ENCODE assay signal across 1 cellular context in the genomic region with DNA sequence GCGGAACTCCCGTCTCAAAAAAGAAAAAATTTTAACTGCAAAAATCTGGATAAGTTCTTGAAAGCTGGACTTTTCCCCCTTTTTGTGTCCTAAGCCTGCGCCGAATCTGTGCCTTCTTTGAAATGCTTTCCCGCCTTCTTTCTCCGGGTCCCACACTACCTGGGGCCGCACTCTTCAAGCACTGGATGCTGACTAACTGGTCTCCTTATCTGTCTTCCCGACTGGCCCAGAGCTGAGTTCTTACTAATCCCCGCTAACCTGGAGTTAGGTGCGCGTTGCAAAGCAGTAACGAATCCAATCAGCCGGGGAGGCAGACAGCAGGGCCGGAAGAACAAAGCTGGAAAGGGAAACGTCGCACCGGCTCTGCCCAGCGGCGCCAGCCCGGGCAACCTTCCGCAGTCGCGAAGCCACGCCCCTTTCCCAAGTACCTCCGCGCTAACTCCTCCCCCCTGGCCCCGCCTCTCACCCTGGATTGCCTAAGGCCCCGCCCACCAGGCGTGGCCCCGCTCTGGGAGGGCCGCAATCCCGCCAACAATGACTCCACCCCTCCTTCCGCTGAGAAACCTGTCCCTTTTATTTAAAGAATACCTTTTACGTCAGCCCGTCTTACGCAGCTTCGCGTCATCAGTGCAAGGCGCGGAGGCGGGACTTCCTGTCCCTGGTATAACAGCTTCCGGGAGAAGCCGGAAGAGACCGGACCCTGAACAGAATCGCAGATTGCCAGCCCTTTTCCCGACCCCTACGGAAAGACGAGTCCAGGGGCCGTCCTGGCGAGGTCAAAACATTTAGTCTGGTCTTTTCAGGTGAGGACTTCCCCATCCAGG.
TF ChIP-seq lines count a peak whose summit lies in the region.

A gene (plus strand): TSS at position 666 of the 824 bp plus-strand sequence. CDS start 737 bp downstream, outside the sequence.

TF ChIP-seq in HEK293, 187 proteins besides CTCF, POLR2A, EP300 and RAD21 (continued from another document and continues in another):
- TF ChIP-seq, protein P1, sequence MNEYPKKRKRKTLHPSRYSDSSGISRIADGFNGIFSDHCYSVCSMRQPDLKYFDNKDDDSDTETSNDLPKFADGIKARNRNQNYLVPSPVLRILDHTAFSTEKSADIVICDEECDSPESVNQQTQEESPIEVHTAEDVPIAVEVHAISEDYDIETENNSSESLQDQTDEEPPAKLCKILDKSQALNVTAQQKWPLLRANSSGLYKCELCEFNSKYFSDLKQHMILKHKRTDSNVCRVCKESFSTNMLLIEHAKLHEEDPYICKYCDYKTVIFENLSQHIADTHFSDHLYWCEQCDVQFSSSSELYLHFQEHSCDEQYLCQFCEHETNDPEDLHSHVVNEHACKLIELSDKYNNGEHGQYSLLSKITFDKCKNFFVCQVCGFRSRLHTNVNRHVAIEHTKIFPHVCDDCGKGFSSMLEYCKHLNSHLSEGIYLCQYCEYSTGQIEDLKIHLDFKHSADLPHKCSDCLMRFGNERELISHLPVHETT (tag by site-specific recombination; IDR thresholded peaks at IDR 0.05): peak; percentile 71; the same call in 1 of the 2 replicates
- TF ChIP-seq SP7 (tag by site-specific recombination; IDR thresholded peaks at IDR 0.05) (peak; percentile 54), ZNF501 (tag by site-specific recombination; IDR thresholded peaks at IDR 0.05) (peak; percentile 79; the same call in 1 of the 2 replicates), ZNF654 (tag by site-specific recombination; IDR thresholded peaks at IDR 0.05; ENCODE audit: low read depth) (no peak), ZNF155 (tag by site-specific recombination; IDR thresholded peaks at IDR 0.05) (no peak), KLF10 (tag by site-specific recombination; IDR thresholded peaks at IDR 0.05) (peak; percentile 67; the same call in 1 of the 2 replicates), SP3 (tag by site-specific recombination; IDR thresholded peaks at IDR 0.05) (peak; percentile 99), KLF8 (tag by site-specific recombination; IDR thresholded peaks at IDR 0.05) (peak; percentile 95), ZNF76 (tag by site-specific recombination; IDR thresholded peaks at IDR 0.05; ENCODE audit: borderline replicate concordance, low read depth) (peak; percentile 67), ZFP37 (tag by site-specific recombination; IDR thresholded peaks at IDR 0.05) (peak; percentile 65; the same call in 1 of the 2 replicates), ZNF600 (tag by site-specific recombination; IDR thresholded peaks at IDR 0.05) (peak; percentile 91), ZNF211 (tag by site-specific recombination; IDR thresholded peaks at IDR 0.05; ENCODE audit: low read depth) (no peak), ZNF341 (tag by site-specific recombination; IDR thresholded peaks at IDR 0.05; ENCODE audit: low read depth) (peak; percentile 55; the same call in 1 of the 2 replicates), ZNF248 (tag by site-specific recombination; IDR thresholded peaks at IDR 0.05) (no peak), ZNF423 (tag by site-specific recombination; IDR thresholded peaks at IDR 0.05) (no peak), ZNF660 (tag by site-specific recombination; IDR thresholded peaks at IDR 0.05) (0 out of 2 replicates have a peak, but pooled peaks have one; percentile 5), ZNF629 (tag by site-specific recombination; IDR thresholded peaks at IDR 0.05) (peak; percentile 100), ZNF747 (tag by site-specific recombination; IDR thresholded peaks at IDR 0.05) (no peak), ZNF626 (tag by site-specific recombination; IDR thresholded peaks at IDR 0.05) (no peak), ZFP69B (tag by site-specific recombination; IDR thresholded peaks at IDR 0.05) (peak; percentile 71), ZNF610 (tag by site-specific recombination; IDR thresholded peaks at IDR 0.05; ENCODE audit: borderline replicate concordance) (no peak), KLF9 (tag by site-specific recombination; IDR thresholded peaks at IDR 0.05; ENCODE audit: low read depth) (peak; percentile 89), ZNF677 (tag by site-specific recombination; IDR thresholded peaks at IDR 0.05) (no peak), ZNF157 (tag by site-specific recombination; IDR thresholded peaks at IDR 0.05) (no peak), ZNF776 (tag by site-specific recombination; IDR thresholded peaks at IDR 0.05; ENCODE audit: borderline replicate concordance) (no peak), ZNF266 (tag by site-specific recombination; IDR thresholded peaks at IDR 0.05; ENCODE audit: low read depth) (no peak), ZNF335 (tag by site-specific recombination; conservative IDR thresholded peaks at IDR 0.05) (peak; percentile 90), ZNF184 (tag by site-specific recombination; IDR thresholded peaks at IDR 0.05) (0 out of 2 replicates have a peak, but pooled peaks have one; percentile 5), ZNF416 (tag by site-specific recombination; IDR thresholded peaks at IDR 0.05) (no peak), ZBTB17 (tag by site-specific recombination; IDR thresholded peaks at IDR 0.05) (peak; percentile 72), KLF1 (tag by site-specific recombination; IDR thresholded peaks at IDR 0.05) (peak; percentile 67), ZBTB21 (tag by site-specific recombination; IDR thresholded peaks at IDR 0.05) (peak; percentile 100), ZNF571 (tag by site-specific recombination; IDR thresholded peaks at IDR 0.05) (no peak), EGR2 (tag by site-specific recombination; IDR thresholded peaks at IDR 0.05; ENCODE audit: low read depth) (no peak), ZSCAN16 (tag by site-specific recombination; IDR thresholded peaks at IDR 0.05) (no peak), KLF7 (tag by site-specific recombination; IDR thresholded peaks at IDR 0.05; ENCODE audit: borderline replicate concordance) (0 out of 2 replicates have a peak, but pooled peaks have one; percentile 8), ZBTB48 (tag by site-specific recombination; IDR thresholded peaks at IDR 0.05) (no peak), HOXC10 (CRISPR knock-in tag; IDR thresholded peaks at IDR 0.05) (no peak)
- TF ChIP-seq, protein P2, sequence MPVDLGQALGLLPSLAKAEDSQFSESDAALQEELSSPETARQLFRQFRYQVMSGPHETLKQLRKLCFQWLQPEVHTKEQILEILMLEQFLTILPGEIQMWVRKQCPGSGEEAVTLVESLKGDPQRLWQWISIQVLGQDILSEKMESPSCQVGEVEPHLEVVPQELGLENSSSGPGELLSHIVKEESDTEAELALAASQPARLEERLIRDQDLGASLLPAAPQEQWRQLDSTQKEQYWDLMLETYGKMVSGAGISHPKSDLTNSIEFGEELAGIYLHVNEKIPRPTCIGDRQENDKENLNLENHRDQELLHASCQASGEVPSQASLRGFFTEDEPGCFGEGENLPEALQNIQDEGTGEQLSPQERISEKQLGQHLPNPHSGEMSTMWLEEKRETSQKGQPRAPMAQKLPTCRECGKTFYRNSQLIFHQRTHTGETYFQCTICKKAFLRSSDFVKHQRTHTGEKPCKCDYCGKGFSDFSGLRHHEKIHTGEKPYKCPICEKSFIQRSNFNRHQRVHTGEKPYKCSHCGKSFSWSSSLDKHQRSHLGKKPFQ (tag by site-specific recombination; IDR thresholded peaks at IDR 0.05): no peak
- TF ChIP-seq, protein P3, sequence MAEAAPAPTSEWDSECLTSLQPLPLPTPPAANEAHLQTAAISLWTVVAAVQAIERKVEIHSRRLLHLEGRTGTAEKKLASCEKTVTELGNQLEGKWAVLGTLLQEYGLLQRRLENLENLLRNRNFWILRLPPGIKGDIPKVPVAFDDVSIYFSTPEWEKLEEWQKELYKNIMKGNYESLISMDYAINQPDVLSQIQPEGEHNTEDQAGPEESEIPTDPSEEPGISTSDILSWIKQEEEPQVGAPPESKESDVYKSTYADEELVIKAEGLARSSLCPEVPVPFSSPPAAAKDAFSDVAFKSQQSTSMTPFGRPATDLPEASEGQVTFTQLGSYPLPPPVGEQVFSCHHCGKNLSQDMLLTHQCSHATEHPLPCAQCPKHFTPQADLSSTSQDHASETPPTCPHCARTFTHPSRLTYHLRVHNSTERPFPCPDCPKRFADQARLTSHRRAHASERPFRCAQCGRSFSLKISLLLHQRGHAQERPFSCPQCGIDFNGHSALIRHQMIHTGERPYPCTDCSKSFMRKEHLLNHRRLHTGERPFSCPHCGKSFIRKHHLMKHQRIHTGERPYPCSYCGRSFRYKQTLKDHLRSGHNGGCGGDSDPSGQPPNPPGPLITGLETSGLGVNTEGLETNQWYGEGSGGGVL (tag by site-specific recombination; IDR thresholded peaks at IDR 0.05): no peak
- TF ChIP-seq, protein P4, sequence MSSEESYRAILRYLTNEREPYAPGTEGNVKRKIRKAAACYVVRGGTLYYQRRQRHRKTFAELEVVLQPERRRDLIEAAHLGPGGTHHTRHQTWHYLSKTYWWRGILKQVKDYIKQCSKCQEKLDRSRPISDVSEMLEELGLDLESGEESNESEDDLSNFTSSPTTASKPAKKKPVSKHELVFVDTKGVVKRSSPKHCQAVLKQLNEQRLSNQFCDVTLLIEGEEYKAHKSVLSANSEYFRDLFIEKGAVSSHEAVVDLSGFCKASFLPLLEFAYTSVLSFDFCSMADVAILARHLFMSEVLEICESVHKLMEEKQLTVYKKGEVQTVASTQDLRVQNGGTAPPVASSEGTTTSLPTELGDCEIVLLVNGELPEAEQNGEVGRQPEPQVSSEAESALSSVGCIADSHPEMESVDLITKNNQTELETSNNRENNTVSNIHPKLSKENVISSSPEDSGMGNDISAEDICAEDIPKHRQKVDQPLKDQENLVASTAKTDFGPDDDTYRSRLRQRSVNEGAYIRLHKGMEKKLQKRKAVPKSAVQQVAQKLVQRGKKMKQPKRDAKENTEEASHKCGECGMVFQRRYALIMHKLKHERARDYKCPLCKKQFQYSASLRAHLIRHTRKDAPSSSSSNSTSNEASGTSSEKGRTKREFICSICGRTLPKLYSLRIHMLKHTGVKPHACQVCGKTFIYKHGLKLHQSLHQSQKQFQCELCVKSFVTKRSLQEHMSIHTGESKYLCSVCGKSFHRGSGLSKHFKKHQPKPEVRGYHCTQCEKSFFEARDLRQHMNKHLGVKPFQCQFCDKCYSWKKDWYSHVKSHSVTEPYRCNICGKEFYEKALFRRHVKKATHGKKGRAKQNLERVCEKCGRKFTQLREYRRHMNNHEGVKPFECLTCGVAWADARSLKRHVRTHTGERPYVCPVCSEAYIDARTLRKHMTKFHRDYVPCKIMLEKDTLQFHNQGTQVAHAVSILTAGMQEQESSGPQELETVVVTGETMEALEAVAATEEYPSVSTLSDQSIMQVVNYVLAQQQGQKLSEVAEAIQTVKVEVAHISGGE (tag by site-specific recombination; conservative IDR thresholded peaks at IDR 0.05; ENCODE audit: low read depth): peak; percentile 81
- TF ChIP-seq, protein P5, sequence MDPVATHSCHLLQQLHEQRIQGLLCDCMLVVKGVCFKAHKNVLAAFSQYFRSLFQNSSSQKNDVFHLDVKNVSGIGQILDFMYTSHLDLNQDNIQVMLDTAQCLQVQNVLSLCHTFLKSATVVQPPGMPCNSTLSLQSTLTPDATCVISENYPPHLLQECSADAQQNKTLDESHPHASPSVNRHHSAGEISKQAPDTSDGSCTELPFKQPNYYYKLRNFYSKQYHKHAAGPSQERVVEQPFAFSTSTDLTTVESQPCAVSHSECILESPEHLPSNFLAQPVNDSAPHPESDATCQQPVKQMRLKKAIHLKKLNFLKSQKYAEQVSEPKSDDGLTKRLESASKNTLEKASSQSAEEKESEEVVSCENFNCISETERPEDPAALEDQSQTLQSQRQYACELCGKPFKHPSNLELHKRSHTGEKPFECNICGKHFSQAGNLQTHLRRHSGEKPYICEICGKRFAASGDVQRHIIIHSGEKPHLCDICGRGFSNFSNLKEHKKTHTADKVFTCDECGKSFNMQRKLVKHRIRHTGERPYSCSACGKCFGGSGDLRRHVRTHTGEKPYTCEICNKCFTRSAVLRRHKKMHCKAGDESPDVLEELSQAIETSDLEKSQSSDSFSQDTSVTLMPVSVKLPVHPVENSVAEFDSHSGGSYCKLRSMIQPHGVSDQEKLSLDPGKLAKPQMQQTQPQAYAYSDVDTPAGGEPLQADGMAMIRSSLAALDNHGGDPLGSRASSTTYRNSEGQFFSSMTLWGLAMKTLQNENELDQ (tag by site-specific recombination; IDR thresholded peaks at IDR 0.05; ENCODE audit: low read depth): no peak
- TF ChIP-seq, protein P6, sequence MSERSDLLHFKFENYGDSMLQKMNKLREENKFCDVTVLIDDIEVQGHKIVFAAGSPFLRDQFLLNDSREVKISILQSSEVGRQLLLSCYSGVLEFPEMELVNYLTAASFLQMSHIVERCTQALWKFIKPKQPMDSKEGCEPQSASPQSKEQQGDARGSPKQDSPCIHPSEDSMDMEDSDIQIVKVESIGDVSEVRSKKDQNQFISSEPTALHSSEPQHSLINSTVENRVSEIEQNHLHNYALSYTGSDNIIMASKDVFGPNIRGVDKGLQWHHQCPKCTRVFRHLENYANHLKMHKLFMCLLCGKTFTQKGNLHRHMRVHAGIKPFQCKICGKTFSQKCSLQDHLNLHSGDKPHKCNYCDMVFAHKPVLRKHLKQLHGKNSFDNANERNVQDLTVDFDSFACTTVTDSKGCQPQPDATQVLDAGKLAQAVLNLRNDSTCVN (tag by site-specific recombination; optimal IDR thresholded peaks at IDR 0.05): peak; percentile 50
- TF ChIP-seq, protein P7, sequence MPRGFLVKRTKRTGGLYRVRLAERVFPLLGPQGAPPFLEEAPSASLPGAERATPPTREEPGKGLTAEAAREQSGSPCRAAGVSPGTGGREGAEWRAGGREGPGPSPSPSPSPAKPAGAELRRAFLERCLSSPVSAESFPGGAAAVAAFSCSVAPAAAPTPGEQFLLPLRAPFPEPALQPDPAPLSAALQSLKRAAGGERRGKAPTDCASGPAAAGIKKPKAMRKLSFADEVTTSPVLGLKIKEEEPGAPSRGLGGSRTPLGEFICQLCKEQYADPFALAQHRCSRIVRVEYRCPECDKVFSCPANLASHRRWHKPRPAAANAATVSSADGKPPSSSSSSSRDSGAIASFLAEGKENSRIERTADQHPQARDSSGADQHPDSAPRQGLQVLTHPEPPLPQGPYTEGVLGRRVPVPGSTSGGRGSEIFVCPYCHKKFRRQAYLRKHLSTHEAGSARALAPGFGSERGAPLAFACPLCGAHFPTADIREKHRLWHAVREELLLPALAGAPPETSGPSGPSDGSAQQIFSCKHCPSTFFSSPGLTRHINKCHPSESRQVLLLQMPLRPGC (tag by site-specific recombination; IDR thresholded peaks at IDR 0.05): 0 out of 2 replicates have a peak, but pooled peaks have one; percentile 17
- TF ChIP-seq, protein P8, sequence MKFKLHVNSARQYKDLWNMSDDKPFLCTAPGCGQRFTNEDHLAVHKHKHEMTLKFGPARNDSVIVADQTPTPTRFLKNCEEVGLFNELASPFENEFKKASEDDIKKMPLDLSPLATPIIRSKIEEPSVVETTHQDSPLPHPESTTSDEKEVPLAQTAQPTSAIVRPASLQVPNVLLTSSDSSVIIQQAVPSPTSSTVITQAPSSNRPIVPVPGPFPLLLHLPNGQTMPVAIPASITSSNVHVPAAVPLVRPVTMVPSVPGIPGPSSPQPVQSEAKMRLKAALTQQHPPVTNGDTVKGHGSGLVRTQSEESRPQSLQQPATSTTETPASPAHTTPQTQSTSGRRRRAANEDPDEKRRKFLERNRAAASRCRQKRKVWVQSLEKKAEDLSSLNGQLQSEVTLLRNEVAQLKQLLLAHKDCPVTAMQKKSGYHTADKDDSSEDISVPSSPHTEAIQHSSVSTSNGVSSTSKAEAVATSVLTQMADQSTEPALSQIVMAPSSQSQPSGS (tag by site-specific recombination; IDR thresholded peaks at IDR 0.05; ENCODE audit: low read depth): peak; percentile 25; the same call in 1 of the 2 replicates
